In the genomic region with DNA sequence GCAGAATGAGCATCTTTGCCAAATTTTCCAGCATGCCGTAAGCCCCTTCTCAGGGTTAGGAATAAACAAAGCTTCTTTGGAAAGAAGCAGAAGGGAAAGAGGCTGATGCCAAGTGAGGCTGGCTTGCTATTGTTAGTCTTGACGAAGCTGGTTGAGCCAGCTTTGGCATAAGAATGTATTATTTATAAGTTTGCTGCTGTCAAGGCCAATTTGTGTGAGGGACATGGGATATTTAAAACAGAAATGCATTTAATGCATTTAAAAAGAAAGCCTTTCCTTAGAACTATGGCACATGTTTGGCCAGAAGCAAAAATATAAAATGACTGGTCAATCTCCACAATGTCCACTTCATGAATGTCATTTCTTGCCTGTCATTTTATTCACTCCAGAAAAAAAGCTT, we compare ENCODE assay signal across 25 cellular contexts. TPM values are rescaled to one million over a fixed set of nuclear protein-coding genes. Genes with fewer than 3 reads are reported as not detected.
DNase-seq lines count a peak whose midpoint lies in the region; ATAC-seq and TF ChIP-seq lines count a peak whose summit lies in the region.
"Had no signal": no experiment of that assay in that cellular context is flagged by ENCODE, and none has a peak within 500 bp of the region (broad histone marks: within the 10 kb centered on the region; RNA-seq: fewer than 3 reads in every experiment).

No MANE protein-coding gene starts in this region.

- TF ChIP-seq CTCF in dorsolateral prefrontal cortex (IDR thresholded peaks at IDR 0.05 in 54 of 56, conservative IDR thresholded peaks at IDR 0.05 in 2 of 56; ENCODE audit: low read depth in 1 of 56, partially characterized antibody in 56 of 56) = peak in 1 of 56 donors; percentile 6
- no peak for TF ChIP-seq CTCF in left ventricle myocardium inferior (IDR thresholded peaks at IDR 0.05; ENCODE audit: borderline replicate concordance)
- TF ChIP-seq CTCF in Caco-2 (IDR thresholded peaks at IDR 0.05; ENCODE audit: insufficient read depth in 1 of 2, low read depth in 1 of 2, low read length in 1 of 2, severe bottlenecking in 1 of 2, unreplicated experiment in 1 of 2) = no peak

- no peak overlapping the region for H3K27ac Mint-ChIP-seq in Caco-2 (ENCODE audit: unreplicated experiment)
- H3K27ac Mint-ChIP-seq: activated B cell treated with CpG ODN at 0.5 μM for 24 hours; CD4-positive, alpha-beta memory T cell; natural killer cell; T-cell; type B pancreatic cell had no signal

- H3K27ac ChIP-seq in dorsolateral prefrontal cortex (peak overlapping the region in 44 of 59 donors; percentile 4 to 81 (median 52)), left ventricle myocardium inferior (replicated peaks) (peak overlapping the region; percentile 94)
- H3K27ac ChIP-seq: A549, brain microvascular endothelial cell had no signal

- intact Hi-C loops in dorsolateral prefrontal cortex (cut with DNase I) (no loop called here), left ventricle myocardium inferior (cut with micrococcal nuclease) (no loop called here), Caco-2 (cut with micrococcal nuclease; ENCODE audit: unreplicated experiment) (no loop called here)

- no peaks in the 10 kb centered on the region for H3K27me3 Mint-ChIP-seq in Caco-2 (ENCODE audit: insufficient read depth, unreplicated experiment)
- H3K27me3 Mint-ChIP-seq: activated B cell treated with CpG ODN at 0.5 μM for 24 hours; CD4-positive, alpha-beta memory T cell; T-cell; type B pancreatic cell had no signal

- no TSS peak for BruUV-seq in Caco-2 (replicated peaks; lab: Mats Ljungman, UMichigan)

- POLR2A ChIA-PET in Caco-2 (lab: Charles Lee) = no interaction called here

- no peak for ATAC-seq in HG03442 (IDR thresholded peaks at IDR 0.05; ENCODE audit: unreplicated experiment)
- ATAC-seq: A549, natural killer cell, PC-3, T-cell had no signal

- H3K36me3 Mint-ChIP-seq in Caco-2 (ENCODE audit: insufficient read depth, unreplicated experiment) = no peaks in the 10 kb centered on the region
- H3K36me3 Mint-ChIP-seq: CD4-positive, alpha-beta memory T cell; natural killer cell; type B pancreatic cell had no signal

- H3K4me3 ChIP-seq in MG63 (no peak overlapping the region), dorsolateral prefrontal cortex (peak overlapping the region in 6 of 59 donors; percentile 1 to 23 (median 14)), left ventricle myocardium inferior (no peak overlapping the region), Caco-2 (ENCODE audit: low read depth, low read length) (no peak overlapping the region)
- H3K4me3 ChIP-seq: A549, HAP-1 had no signal

- peaks cover 69% of the 10 kb centered on the region for H3K4me1 ChIP-seq in left ventricle myocardium inferior
- no peaks in the 10 kb centered on the region for H3K4me1 ChIP-seq in Caco-2
- H3K4me1 ChIP-seq: A549, HAP-1 had no signal

- peak; percentile 73 for DNase-seq in MG63
- DNase-seq in dorsolateral prefrontal cortex = peak in 1 of 10 donors; percentile 57
- no peak for DNase-seq in left ventricle myocardium inferior
- peak; percentile 67 for DNase-seq in putamen (ENCODE audit: low spot score)
- no peak for DNase-seq in Caco-2
- DNase-seq in NCI-H2081 (lab: John Stamatoyannopoulos, UW) = no peak
- DNase-seq in NCI-H1092 treated with DMSO at 0.1 percent for 48 hours (lab: John Stamatoyannopoulos, UW) = no peak
- DNase-seq: activated B cell treated with CpG ODN at 0.5 μM for 24 hours; activated CD4-positive, alpha-beta T cell treated with anti-CD3 and anti-CD28 coated beads, Interleukin-2, amount 50 U/mL, for 1 hour; activated T-cell treated with anti-CD3 and anti-CD28 coated beads, Interleukin-2, amount 50 U/mL, for 48 hours; AML-193; brain microvascular endothelial cell; CD4-positive, alpha-beta memory T cell; effector memory CD4-positive, alpha-beta T cell; foreskin fibroblast; KBM-7; natural killer cell; NCI-H2107; occipital lobe; PC-3; T-cell had no signal

- H3K27me3 ChIP-seq in MG63 (no peaks in the 10 kb centered on the region), dorsolateral prefrontal cortex (no peaks in the 10 kb centered on the region), left ventricle myocardium inferior (ENCODE audit: low read depth) (no peaks in the 10 kb centered on the region), Caco-2 (replicated peaks; ENCODE audit: control insufficient read depth, insufficient read depth, low read length) (no peaks in the 10 kb centered on the region)
- H3K27me3 ChIP-seq: brain microvascular endothelial cell had no signal

- CTCF ChIA-PET in Caco-2 (lab: Charles Lee) = interaction anchor here (1.1 kb wide), 1 partner anchor 32 kb away, joined by 4 read pairs; no protein-coding TSS in a partner anchor

- no peaks in the 10 kb centered on the region for H3K4me1 Mint-ChIP-seq in Caco-2 (ENCODE audit: low read depth, unreplicated experiment)
- H3K4me1 Mint-ChIP-seq: activated B cell treated with CpG ODN at 0.5 μM for 24 hours, natural killer cell, T-cell had no signal

- H3K36me3 ChIP-seq in MG63 (no peaks in the 10 kb centered on the region), left ventricle myocardium inferior (no peaks in the 10 kb centered on the region), Caco-2 (ENCODE audit: control insufficient read depth, insufficient read depth, low read length) (no peaks in the 10 kb centered on the region)
- H3K36me3 ChIP-seq: brain microvascular endothelial cell, HAP-1 had no signal

- no peaks in the 10 kb centered on the region for H3K9me3 Mint-ChIP-seq in Caco-2 (ENCODE audit: unreplicated experiment)
- H3K9me3 Mint-ChIP-seq: activated B cell treated with CpG ODN at 0.5 μM for 24 hours; CD4-positive, alpha-beta memory T cell; natural killer cell; T-cell; type B pancreatic cell had no signal

- H3K4me3 Mint-ChIP-seq in Caco-2 (ENCODE audit: unreplicated experiment) = no peak overlapping the region
- H3K4me3 Mint-ChIP-seq: activated B cell treated with CpG ODN at 0.5 μM for 24 hours; CD4-positive, alpha-beta memory T cell; natural killer cell; T-cell; type B pancreatic cell had no signal

- H3K9me3 ChIP-seq in MG63 (0 out of 2 replicates have a peak, but pooled peaks cover under 1% of the 10 kb centered on the region), left ventricle myocardium inferior (replicated peaks) (no peaks in the 10 kb centered on the region), Caco-2 (no peaks in the 10 kb centered on the region)
- H3K9me3 ChIP-seq: A549, HAP-1 had no signal

RNA-seq across cellular contexts. Expression of gene TTN, which starts 52.5 kb away (rescaled TPM):
- under 0.01 TPM in 1 of 2 replicates, not detected in the other for total RNA-seq in MG63 (2014; rRNA removed; shearing (Covaris generic); ENCODE audit: low replicate concordance)
- total RNA-seq in dorsolateral prefrontal cortex (10 to 100 TPM in 61 of 120 experiments, 1 to 10 TPM in 59; 2.1 to 27.6 (median 10.1) TPM), left ventricle myocardium inferior (2,803 TPM), Caco-2 (2022) (9.3 and 11.0 TPM in 2 replicates)

Comparison
In these comparisons a context has a peak if more than half of its experiments do, and no peak if none do; other contexts are left out.
1. DNase-seq: peak in MG63 (single experiment) and putamen (single experiment); none in left ventricle myocardium inferior (single experiment), Caco-2 (0 of 2), NCI-H2081 (0 of 2) and NCI-H1092 treated with DMSO at 0.1 percent for 48 hours (single experiment).
2. RNA of gene TTN, which starts 52.5 kb away (total RNA-seq): 2,803 TPM in left ventricle myocardium inferior (single experiment); 2.1 to 27.6 TPM in dorsolateral prefrontal cortex, 9.3 to 11.0 TPM in Caco-2 and under 0.01 TPM in MG63; every median in the first group is over 10 times any median in the second.